25 cellular contexts compared by ENCODE assay signal in the genomic region with DNA sequence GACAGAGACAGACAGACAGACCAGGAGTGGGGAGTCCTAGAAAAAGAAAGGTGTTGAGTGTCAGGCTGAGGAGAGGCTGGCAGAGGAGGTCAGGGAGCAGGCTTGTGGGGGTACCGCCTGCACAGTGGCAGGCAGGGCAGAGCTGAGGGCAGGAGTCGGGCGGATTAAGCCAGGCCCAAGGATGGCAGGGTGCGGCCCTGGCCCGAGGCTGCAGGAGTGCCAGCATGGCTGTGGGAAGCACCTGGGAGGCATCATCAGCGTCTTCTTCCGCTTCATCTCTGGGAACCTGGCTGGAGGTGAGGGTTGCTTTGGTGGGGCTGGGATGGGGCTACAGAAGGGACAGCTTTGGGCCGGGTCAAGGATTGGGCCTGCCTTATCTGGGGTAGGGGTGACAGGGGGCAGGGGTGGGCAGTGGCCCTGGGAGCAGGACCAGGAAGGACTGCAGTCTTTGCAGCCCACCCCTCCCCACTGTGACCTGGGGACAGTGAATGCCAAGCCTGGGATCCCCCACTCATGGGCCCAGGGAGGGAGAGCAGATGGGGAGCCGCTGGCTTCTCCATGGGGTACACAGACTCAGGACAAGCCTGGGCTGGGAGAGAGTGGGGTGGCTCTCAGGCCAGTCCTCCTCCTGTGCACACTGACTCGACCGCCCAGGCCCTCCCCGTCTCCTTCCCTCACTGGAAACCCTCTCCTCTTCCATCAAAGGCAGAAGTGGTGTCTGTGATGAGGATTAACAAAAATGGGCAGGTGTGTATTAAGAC. TPM values are rescaled to one million over a fixed set of nuclear protein-coding genes. Genes with fewer than 3 reads are reported as not detected.
A peak's percentile ranks its signal among the peaks of the same experiment; 100 is the strongest.
DNase-seq lines count a peak whose midpoint lies in the region; ATAC-seq, FAIRE-seq and TF ChIP-seq lines count a peak whose summit lies in the region.
"Had no signal": no experiment of that assay in that cellular context is flagged by ENCODE, and none has a peak within 500 bp of the region (broad histone marks: within the 10 kb centered on the region; RNA-seq: fewer than 3 reads in every experiment).

No MANE protein-coding gene starts in this region.

- FAIRE-seq in kidney (lab: Jason Lieb, UNC), result no peak
- FAIRE-seq: D721Med, G401.6 had no signal

- CTCF ChIA-PET in PC-3 (lab: Charles Lee), result interaction anchor here (1.4 kb wide), 1 partner anchor 27 kb away, joined by 5 read pairs; no protein-coding TSS in a partner anchor
- CTCF ChIA-PET in CD4-positive, alpha-beta memory T cell (lab: Charles Lee; ENCODE audit: partially characterized antibody), result no interaction called here
- CTCF ChIA-PET in Calu3 (lab: Charles Lee), result interaction anchor here (1.9 kb wide), 1 partner anchor 86 kb away, joined by 6 read pairs; no protein-coding TSS in a partner anchor

- no peak for DNase-seq in activated naive CD8-positive, alpha-beta T cell treated with anti-CD3 and anti-CD28 coated beads, Interleukin-2, amount 10 ng/mL, durations not matched to agents 7 days and 5 days
- DNase-seq in activated naive CD8-positive, alpha-beta T cell treated with anti-CD3 and anti-CD28 coated beads for 36 hours, result no peak
- DNase-seq in PC-3 (no peak), kidney (peak; percentile 50), Calu3 (no peak), chondrocyte (ENCODE audit: low spot score) (no peak)
- no peak for DNase-seq in CD4-positive, alpha-beta memory T cell
- DNase-seq: 8988T, HFFc6, IMR-90, KG1, MM.1S, NCI-H1092, NCI-H1417 treated with DMSO at 0.1 percent for 48 hours, NCI-H1694 treated with DMSO at 0.1 percent for 48 hours, NCI-H2081, NCI-H2227 treated with DMSO at 0.1 percent for 48 hours, NCI-H526 treated with DMSO at 0.1 percent for 48 hours, SHP77 treated with DMSO at 0.1 percent for 48 hours had no signal

- no peaks in the 10 kb centered on the region for H3K36me3 ChIP-seq in PC-3 (ENCODE audit: low read depth, low read length)
- no peaks in the 10 kb centered on the region for H3K36me3 ChIP-seq in kidney (ENCODE audit: control insufficient read depth in 1 of 2, insufficient read depth in 2 of 2, low read length in 2 of 2)
- H3K36me3 ChIP-seq in CD4-positive, alpha-beta memory T cell (ENCODE audit: insufficient read depth, low read length), result no peaks in the 10 kb centered on the region
- H3K36me3 ChIP-seq: HAP-1 had no signal

- POLR2A ChIA-PET in activated naive CD8-positive, alpha-beta T cell treated with anti-CD3 and anti-CD28 coated beads, Interleukin-2, amount 10 ng/mL, durations not matched to agents 7 days and 5 days (lab: Charles Lee), result no interaction called here
- POLR2A ChIA-PET in PC-3 (lab: Charles Lee; ENCODE audit: unreplicated experiment), result no interaction called here
- POLR2A ChIA-PET in CD4-positive, alpha-beta memory T cell (lab: Charles Lee; ENCODE audit: partially characterized antibody), result no interaction called here

- no peaks in the 10 kb centered on the region for H3K79me2 ChIP-seq in PC-3 (ENCODE audit: low read length)

- intact Hi-C loops in PC-3 (cut with micrococcal nuclease), result no loop called here
- intact Hi-C loops in kidney (cut with DNase I), result no loop called here
- intact Hi-C loops in CD4-positive, alpha-beta memory T cell (cut with micrococcal nuclease), result no loop called here
- intact Hi-C loops in Calu3 (cut with micrococcal nuclease; ENCODE audit: unreplicated experiment), result loop anchor here (5.0 kb wide), 1 partner anchor 46 kb away; the partner anchor contains the start of gene PROM2

- no peak overlapping the region for H2AFZ ChIP-seq in PC-3 (ENCODE audit: low read length)
- H2AFZ ChIP-seq: GM23338 had no signal

- no peaks in the 10 kb centered on the region for H3K27me3 ChIP-seq in PC-3 (ENCODE audit: low read length)
- no peaks in the 10 kb centered on the region for H3K27me3 ChIP-seq in CD4-positive, alpha-beta memory T cell (ENCODE audit: insufficient read depth, low read length)

- no peak for TF ChIP-seq CTCF in PC-3 (conservative IDR thresholded peaks at IDR 0.05; ENCODE audit: low read depth, low read length)
- TF ChIP-seq CTCF in kidney (IDR thresholded peaks at IDR 0.05; ENCODE audit: borderline replicate concordance, extremely low read depth, insufficient read depth), result no peak
- no peak for TF ChIP-seq CTCF in Calu3 (IDR thresholded peaks at IDR 0.05; ENCODE audit: unreplicated experiment)
- TF ChIP-seq CTCF in chondrocyte (IDR thresholded peaks at IDR 0.05), result no peak

- H3K9me3 Mint-ChIP-seq in activated naive CD8-positive, alpha-beta T cell treated with anti-CD3 and anti-CD28 coated beads, Interleukin-2, amount 10 ng/mL, durations not matched to agents 7 days and 5 days, result no peaks in the 10 kb centered on the region
- no peaks in the 10 kb centered on the region for H3K9me3 Mint-ChIP-seq in activated naive CD8-positive, alpha-beta T cell treated with anti-CD3 and anti-CD28 coated beads for 36 hours
- H3K9me3 Mint-ChIP-seq in CD4-positive, alpha-beta memory T cell, result no peaks in the 10 kb centered on the region
- H3K9me3 Mint-ChIP-seq in Calu3 (ENCODE audit: low read depth, unreplicated experiment) (no peaks in the 10 kb centered on the region), chondrocyte (ENCODE audit: low read depth) (no peaks in the 10 kb centered on the region)
- H3K9me3 Mint-ChIP-seq: GM23338, HFFc6 had no signal

- H3K9ac ChIP-seq in PC-3 (ENCODE audit: low read length) (peak overlapping the region; percentile 45), kidney (ENCODE audit: low read length in 2 of 2) (no peak overlapping the region)

- no peaks in the 10 kb centered on the region for H3K4me1 Mint-ChIP-seq in activated naive CD8-positive, alpha-beta T cell treated with anti-CD3 and anti-CD28 coated beads, Interleukin-2, amount 10 ng/mL, durations not matched to agents 7 days and 5 days
- H3K4me1 Mint-ChIP-seq in activated naive CD8-positive, alpha-beta T cell treated with anti-CD3 and anti-CD28 coated beads for 36 hours, result no peaks in the 10 kb centered on the region
- H3K4me1 Mint-ChIP-seq in CD4-positive, alpha-beta memory T cell, result peaks cover 0 to 3% (median 0%) of the 10 kb centered on the region in 4 donors
- H3K4me1 Mint-ChIP-seq in Calu3 (ENCODE audit: low read depth, unreplicated experiment), result peaks cover 15% of the 10 kb centered on the region
- peaks cover 12% of the 10 kb centered on the region for H3K4me1 Mint-ChIP-seq in chondrocyte (ENCODE audit: low read depth)

- peaks cover 6% of the 10 kb centered on the region for H3F3A ChIP-seq in PC-3 (ENCODE audit: low read length, unreplicated experiment)

- H3K9me3 ChIP-seq in PC-3 (ENCODE audit: low read length) (no peaks in the 10 kb centered on the region), kidney (ENCODE audit: control insufficient read depth in 1 of 2, low read length in 2 of 2) (no peaks in the 10 kb centered on the region)
- no peaks in the 10 kb centered on the region for H3K9me3 ChIP-seq in CD4-positive, alpha-beta memory T cell (ENCODE audit: control insufficient read depth in 1 of 2, low read length in 2 of 2)
- H3K9me3 ChIP-seq: HAP-1 had no signal

- H3K27me3 Mint-ChIP-seq in activated naive CD8-positive, alpha-beta T cell treated with anti-CD3 and anti-CD28 coated beads, Interleukin-2, amount 10 ng/mL, durations not matched to agents 7 days and 5 days, result no peaks in the 10 kb centered on the region
- H3K27me3 Mint-ChIP-seq in activated naive CD8-positive, alpha-beta T cell treated with anti-CD3 and anti-CD28 coated beads for 36 hours, result no peaks in the 10 kb centered on the region
- peaks cover 0 to 2% of the 10 kb centered on the region in 2 donors for H3K27me3 Mint-ChIP-seq in CD4-positive, alpha-beta memory T cell
- H3K27me3 Mint-ChIP-seq in Calu3 (ENCODE audit: unreplicated experiment) (peaks cover 41% of the 10 kb centered on the region), chondrocyte (ENCODE audit: low read depth) (peaks cover 10% of the 10 kb centered on the region)

- H3K4me3 Mint-ChIP-seq in activated naive CD8-positive, alpha-beta T cell treated with anti-CD3 and anti-CD28 coated beads, Interleukin-2, amount 10 ng/mL, durations not matched to agents 7 days and 5 days, result no peak overlapping the region
- H3K4me3 Mint-ChIP-seq in activated naive CD8-positive, alpha-beta T cell treated with anti-CD3 and anti-CD28 coated beads for 36 hours, result no peak overlapping the region
- H3K4me3 Mint-ChIP-seq in CD4-positive, alpha-beta memory T cell, result no peak overlapping the region
- no peak overlapping the region for H3K4me3 Mint-ChIP-seq in Calu3 (ENCODE audit: low read depth, unreplicated experiment)
- no peak overlapping the region for H3K4me3 Mint-ChIP-seq in chondrocyte (ENCODE audit: unreplicated experiment)
- H3K4me3 Mint-ChIP-seq: GM23338, HFFc6 had no signal

- no peak for ATAC-seq in activated naive CD8-positive, alpha-beta T cell treated with anti-CD3 and anti-CD28 coated beads, Interleukin-2, amount 10 ng/mL, durations not matched to agents 7 days and 5 days (ENCODE audit: low read depth)
- no peak for ATAC-seq in PC-3
- ATAC-seq: GM23338, Panc1 had no signal

- H3K4me1 ChIP-seq in PC-3 (ENCODE audit: insufficient read depth, low read length) (peaks cover 60% of the 10 kb centered on the region), kidney (ENCODE audit: control insufficient read depth in 1 of 2, insufficient read depth in 1 of 2, low read depth in 1 of 2, low read length in 2 of 2) (peaks cover 0 to 12% of the 10 kb centered on the region in 2 donors)
- H3K4me1 ChIP-seq in CD4-positive, alpha-beta memory T cell (ENCODE audit: insufficient read depth, low read length), result no peaks in the 10 kb centered on the region
- H3K4me1 ChIP-seq: HAP-1 had no signal

- H3K4me2 ChIP-seq in PC-3 (ENCODE audit: low read length), result peak overlapping the region; percentile 79
- H3K4me2 ChIP-seq: GM23338 had no signal

- no peaks in the 10 kb centered on the region for H4K20me1 ChIP-seq in PC-3 (ENCODE audit: low read length)

- H3K27ac ChIP-seq in PC-3 (ENCODE audit: low read length), result peak overlapping the region; percentile 91
- no peak overlapping the region for H3K27ac ChIP-seq in kidney (ENCODE audit: low read depth in 2 of 2, low read length in 2 of 2)
- H3K27ac ChIP-seq in CD4-positive, alpha-beta memory T cell (ENCODE audit: low read depth, low read length), result no peak overlapping the region
- H3K27ac ChIP-seq: SK-N-MC had no signal

- H3K36me3 Mint-ChIP-seq in activated naive CD8-positive, alpha-beta T cell treated with anti-CD3 and anti-CD28 coated beads, Interleukin-2, amount 10 ng/mL, durations not matched to agents 7 days and 5 days, result no peaks in the 10 kb centered on the region
- H3K36me3 Mint-ChIP-seq in activated naive CD8-positive, alpha-beta T cell treated with anti-CD3 and anti-CD28 coated beads for 36 hours, result no peaks in the 10 kb centered on the region
- H3K36me3 Mint-ChIP-seq in CD4-positive, alpha-beta memory T cell, result no peaks in the 10 kb centered on the region
- H3K36me3 Mint-ChIP-seq in Calu3 (ENCODE audit: insufficient read depth, unreplicated experiment) (no peaks in the 10 kb centered on the region), chondrocyte (ENCODE audit: low read depth) (no peaks in the 10 kb centered on the region)

- H3K4me3 ChIP-seq in PC-3 (ENCODE audit: low read length) (no peak overlapping the region), kidney (ENCODE audit: low read length in 2 of 2) (no peak overlapping the region)
- H3K4me3 ChIP-seq in CD4-positive, alpha-beta memory T cell (ENCODE audit: low read length in 2 of 2), result no peak overlapping the region
- H3K4me3 ChIP-seq: GM23338, HAP-1, SK-N-MC had no signal

- H3K27ac Mint-ChIP-seq in activated naive CD8-positive, alpha-beta T cell treated with anti-CD3 and anti-CD28 coated beads, Interleukin-2, amount 10 ng/mL, durations not matched to agents 7 days and 5 days, result peak overlapping the region; percentile 36
- no peak overlapping the region for H3K27ac Mint-ChIP-seq in activated naive CD8-positive, alpha-beta T cell treated with anti-CD3 and anti-CD28 coated beads for 36 hours
- no peak overlapping the region for H3K27ac Mint-ChIP-seq in CD4-positive, alpha-beta memory T cell
- H3K27ac Mint-ChIP-seq in Calu3 (ENCODE audit: unreplicated experiment), result no peak overlapping the region
- H3K27ac Mint-ChIP-seq in chondrocyte (ENCODE audit: unreplicated experiment), result no peak overlapping the region
- H3K27ac Mint-ChIP-seq: GM23338 had no signal

- BruUV-seq in PC-3 (replicated peaks; lab: Mats Ljungman, UMichigan) (no TSS peak), Calu3 (replicated peaks; lab: Mats Ljungman, UMichigan) (no TSS peak)

- H3K9me2 ChIP-seq in PC-3 (replicated peaks; ENCODE audit: low read length), result no peaks in the 10 kb centered on the region

RNA-seq across cellular contexts. Expression of gene KCNIP3, which starts 20.7 kb away (rescaled TPM):
- not detected for total RNA-seq in activated naive CD8-positive, alpha-beta T cell treated with anti-CD3 and anti-CD28 coated beads, Interleukin-2, amount 10 ng/mL, durations not matched to agents 7 days and 5 days
- not detected for total RNA-seq in activated naive CD8-positive, alpha-beta T cell treated with anti-CD3 and anti-CD28 coated beads for 36 hours
- total RNA-seq in PC-3 (2014; rRNA removed), result 13.3 and 19.1 TPM in 2 replicates
- 27.6 TPM for total RNA-seq in kidney
- 14.8 TPM for polyA plus RNA-seq in kidney (ENCODE audit: insufficient read depth, low read depth, low replicate concordance)
- total RNA-seq in CD4-positive, alpha-beta memory T cell, result not detected
- polyA plus RNA-seq in CD4-positive, alpha-beta memory T cell, result not detected
- total RNA-seq in Calu3 (2022), result 1.1 and 2.1 TPM in 2 replicates
- 3.1 to 6.0 TPM (median 5.9 TPM) in 3 replicates for total RNA-seq in chondrocyte

RNA-seq across cellular contexts. Expression of gene PROM2, which starts 43.6 kb away (rescaled TPM):
- 1 to 10 TPM in 1 of 2 experiments, under 1 TPM in 1; 0.82 to 1.0 TPM for total RNA-seq in activated naive CD8-positive, alpha-beta T cell treated with anti-CD3 and anti-CD28 coated beads, Interleukin-2, amount 10 ng/mL, durations not matched to agents 7 days and 5 days
- under 1 TPM in 1 of 2 experiments, not detected in 1; 0.30 TPM for total RNA-seq in activated naive CD8-positive, alpha-beta T cell treated with anti-CD3 and anti-CD28 coated beads for 36 hours
- 64.2 and 77.8 TPM in 2 replicates for total RNA-seq in PC-3 (2014; rRNA removed)
- 65.6 TPM for total RNA-seq in kidney
- polyA plus RNA-seq in kidney (ENCODE audit: insufficient read depth, low read depth, low replicate concordance), result 55.6 TPM
- 1 to 10 TPM in 1 of 2 experiments, under 1 TPM in 1; 0.87 to 1.1 TPM for total RNA-seq in CD4-positive, alpha-beta memory T cell
- polyA plus RNA-seq in CD4-positive, alpha-beta memory T cell, result not detected
- 24.7 and 29.9 TPM in 2 replicates for total RNA-seq in Calu3 (2022)
- total RNA-seq in chondrocyte, result 1.5 to 1.7 TPM (median 1.7 TPM) in 3 replicates
- total RNA-seq: IMR-90 had no signal
